Comparison of ENCODE assay signal across 1 cellular context in genomic region chr21:42526379-42526727, GRCh38.
TF ChIP-seq lines count a peak whose summit lies in the region.

No MANE protein-coding gene starts in this region.

TF ChIP-seq in HepG2, 621 proteins besides CTCF, POLR2A, EP300 and RAD21 (continued from another document and continues in another):
- TF ChIP-seq ZNF687 (CRISPR knock-in tag; IDR thresholded peaks at IDR 0.05) (peak; percentile 47), AGO1 (IDR thresholded peaks at IDR 0.05; ENCODE audit: low read depth, low read length, poor library complexity, severe bottlenecking) (no peak), KLF6 (CRISPR knock-in tag; IDR thresholded peaks at IDR 0.05) (no peak), ZNF230 (CRISPR knock-in tag; IDR thresholded peaks at IDR 0.05) (no peak), HDAC1 (CRISPR knock-in tag; IDR thresholded peaks at IDR 0.05) (no peak), KDM5A (IDR thresholded peaks at IDR 0.05; ENCODE audit: borderline replicate concordance, low read length) (no peak), KAT2B (IDR thresholded peaks at IDR 0.05; ENCODE audit: borderline replicate concordance, low read depth, low read length) (no peak), GATAD1 (CRISPR knock-in tag; IDR thresholded peaks at IDR 0.05) (no peak), ATF7 (IDR thresholded peaks at IDR 0.05) (peak; percentile 88), ATF7 (CRISPR knock-in tag; IDR thresholded peaks at IDR 0.05) (no peak), ZNF552 (CRISPR knock-in tag; IDR thresholded peaks at IDR 0.05; ENCODE audit: borderline replicate concordance) (no peak), ZNF563 (CRISPR knock-in tag; IDR thresholded peaks at IDR 0.05) (no peak), PRPF4 (IDR thresholded peaks at IDR 0.05; ENCODE audit: low read depth, low read length, poor library complexity, severe bottlenecking) (no peak), NCOA5 (CRISPR knock-in tag; IDR thresholded peaks at IDR 0.05) (no peak), ZNF574 (CRISPR knock-in tag; IDR thresholded peaks at IDR 0.05) (0 out of 2 replicates have a peak, but pooled peaks have one; percentile 28), RERE (CRISPR knock-in tag; IDR thresholded peaks at IDR 0.05; ENCODE audit: low read depth) (no peak), CREM (IDR thresholded peaks at IDR 0.05) (no peak; the same call in 1 of the 2 replicates), CREM (CRISPR knock-in tag; IDR thresholded peaks at IDR 0.05) (no peak), NAIF1 (CRISPR knock-in tag; IDR thresholded peaks at IDR 0.05; ENCODE audit: borderline replicate concordance) (no peak), SALL1 (CRISPR knock-in tag; IDR thresholded peaks at IDR 0.05) (peak; percentile 61), ZFYVE20 (CRISPR knock-in tag; IDR thresholded peaks at IDR 0.05; ENCODE audit: borderline replicate concordance, low read depth) (no peak), ZNF841 (CRISPR knock-in tag; IDR thresholded peaks at IDR 0.05; ENCODE audit: borderline replicate concordance) (no peak), ZNF512B (CRISPR knock-in tag; IDR thresholded peaks at IDR 0.05; ENCODE audit: borderline replicate concordance) (no peak), SP4 (CRISPR knock-in tag; IDR thresholded peaks at IDR 0.05) (no peak), ZNF777 (CRISPR knock-in tag; IDR thresholded peaks at IDR 0.05) (no peak), ZNF225 (CRISPR knock-in tag; IDR thresholded peaks at IDR 0.05) (no peak), NR2F2 (IDR thresholded peaks at IDR 0.05; ENCODE audit: borderline replicate concordance, low read depth) (no peak), ETS1 (CRISPR knock-in tag; IDR thresholded peaks at IDR 0.05) (no peak), HNF1B (CRISPR knock-in tag; IDR thresholded peaks at IDR 0.05) (peak; percentile 60; the same call in 1 of the 2 replicates), ZNF562 (CRISPR knock-in tag; IDR thresholded peaks at IDR 0.05; ENCODE audit: borderline replicate concordance) (no peak), FOXK1 (CRISPR knock-in tag; IDR thresholded peaks at IDR 0.05; ENCODE audit: borderline replicate concordance, low read depth) (no peak), ZNF614 (CRISPR knock-in tag; IDR thresholded peaks at IDR 0.05; ENCODE audit: borderline replicate concordance) (no peak), ZNF446 (CRISPR knock-in tag; IDR thresholded peaks at IDR 0.05) (no peak), KDM4B (CRISPR knock-in tag; IDR thresholded peaks at IDR 0.05) (no peak), SIN3B (IDR thresholded peaks at IDR 0.05; ENCODE audit: low read length) (no peak), ZNF839 (CRISPR knock-in tag; IDR thresholded peaks at IDR 0.05; ENCODE audit: borderline replicate concordance) (no peak), ZBTB3 (CRISPR knock-in tag; IDR thresholded peaks at IDR 0.05; ENCODE audit: borderline replicate concordance, low read depth) (no peak), ZC3H13 (CRISPR knock-in tag; IDR thresholded peaks at IDR 0.05) (no peak), ZNF251 (CRISPR knock-in tag; IDR thresholded peaks at IDR 0.05) (no peak), ZNF160 (CRISPR knock-in tag; IDR thresholded peaks at IDR 0.05) (no peak), ZNF83 (CRISPR knock-in tag; IDR thresholded peaks at IDR 0.05; ENCODE audit: borderline replicate concordance) (no peak), ZNF20 (CRISPR knock-in tag; IDR thresholded peaks at IDR 0.05) (no peak), ELF3 (CRISPR knock-in tag; IDR thresholded peaks at IDR 0.05) (peak; percentile 58; the same call in 1 of the 2 replicates), ARNT2 (CRISPR knock-in tag; IDR thresholded peaks at IDR 0.05; ENCODE audit: low read depth) (no peak), FOXM1 (CRISPR knock-in tag; IDR thresholded peaks at IDR 0.05) (no peak), ZSCAN21 (CRISPR knock-in tag; IDR thresholded peaks at IDR 0.05; ENCODE audit: borderline replicate concordance) (no peak), ZNF292 (CRISPR knock-in tag; IDR thresholded peaks at IDR 0.05; ENCODE audit: borderline replicate concordance, low read depth) (peak; percentile 70; the same call in 1 of the 2 replicates), ZNF513 (CRISPR knock-in tag; conservative IDR thresholded peaks at IDR 0.05) (no peak), CBX2 (IDR thresholded peaks at IDR 0.05; ENCODE audit: low read depth, low read length) (no peak), CBX2 (CRISPR knock-in tag; IDR thresholded peaks at IDR 0.05; ENCODE audit: low read depth) (no peak), XBP1 (CRISPR knock-in tag; IDR thresholded peaks at IDR 0.05) (no peak), NFKBIZ (CRISPR knock-in tag; IDR thresholded peaks at IDR 0.05) (no peak)
